34 cellular contexts compared by ENCODE assay signal in the genomic region with DNA sequence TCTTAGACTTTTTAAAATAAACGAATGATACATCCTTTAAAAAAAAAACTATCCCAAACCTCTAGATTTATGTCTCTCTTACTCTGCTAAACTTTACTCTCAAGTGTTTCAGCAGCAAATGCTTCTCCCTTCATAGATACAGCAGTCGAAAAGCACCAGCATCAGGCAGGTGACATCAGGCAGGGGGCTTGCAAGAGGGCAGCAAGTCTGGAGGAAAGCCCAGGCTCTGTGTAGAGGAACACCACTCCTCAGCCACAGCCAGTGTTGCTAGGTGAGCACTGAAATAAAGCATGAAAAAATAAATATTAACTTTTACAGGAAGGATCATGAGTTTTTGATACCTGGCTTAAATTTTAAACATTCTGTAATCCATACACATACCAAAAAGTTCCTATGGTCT.
"Had no signal": no experiment of that assay in that cellular context is flagged by ENCODE, and none has a peak within 500 bp of the region (broad histone marks: within the 10 kb centered on the region; RNA-seq: fewer than 3 reads in every experiment).

No MANE protein-coding gene starts in this region.

- H3K9me3 ChIP-seq: MG63 had no signal

- H3K27ac ChIP-seq: KMS-11 had no signal

- H3K4me2 ChIP-seq: KMS-11 had no signal

- H3K9ac ChIP-seq: KMS-11 had no signal

- H3K4me3 ChIP-seq: MG63 had no signal

- H3K36me3 ChIP-seq: MG63 had no signal

- DNase-seq: Kasumi-1, KG1, MG63, MM.1S, MV-4-11, NCI-H1048, NCI-H1092, NCI-H1092 treated with DMSO at 0.1 percent for 48 hours, NCI-H1105, NCI-H1105 treated with DMSO at 0.1 percent for 48 hours, NCI-H1417, NCI-H1417 treated with DMSO at 0.1 percent for 48 hours, NCI-H1436, NCI-H1436 treated with DMSO at 0.1 percent for 48 hours, NCI-H146, NCI-H1694, NCI-H1694 treated with DMSO at 0.1 percent for 48 hours, NCI-H187, NCI-H187 treated with DMSO at 0.1 percent for 48 hours, NCI-H1930, NCI-H2029, NCI-H2029 treated with DMSO at 0.1 percent for 48 hours, NCI-H2081, NCI-H2081 treated with DMSO at 0.1 percent for 48 hours, NCI-H2171, NCI-H2171 treated with DMSO at 0.1 percent for 48 hours, NCI-H226, NCI-H345, NCI-H446, NCI-H446 treated with DMSO at 0.1 percent for 48 hours, NCI-H510A, NCI-H510A treated with DMSO at 0.1 percent for 48 hours, NCI-H524 had no signal

- H3K27me3 ChIP-seq: MG63 had no signal
